In genomic region chr18:9215221-9215933, GRCh38 we compare ENCODE assay signal across 16 cellular contexts.
"Had no signal": no experiment of that assay in that cellular context is flagged by ENCODE, and none has a peak within 500 bp of the region (broad histone marks: within the 10 kb centered on the region; RNA-seq: fewer than 3 reads in every experiment).

No MANE protein-coding gene starts in this region.

- H3K27me3 ChIP-seq: ovary, sigmoid colon, spleen had no signal

- H3K4me3 ChIP-seq: ovary, sigmoid colon, spleen had no signal

- DNase-seq: activated CD4-positive, alpha-beta memory T cell treated with anti-CD3 and anti-CD28 coated beads for 36 hours; activated CD4-positive, alpha-beta T cell treated with anti-CD3 and anti-CD28 coated beads for 1 hour; activated CD8-positive, alpha-beta memory T cell treated with anti-CD3 and anti-CD28 coated beads, Interleukin-2, amount 10 ng/mL, durations not matched to agents 7 days and 5 days; anterior cingulate cortex; effector memory CD4-positive, alpha-beta T cell; hypothalamus; left ventricle myocardium superior; mesendoderm; ovary; sigmoid colon; spleen; stimulated activated CD4-positive, alpha-beta T cell treated with anti-CD3 and anti-CD28 coated beads, Interleukin-1b, Interleukin-23, amount 100 ng/mL, for 48 hours; SW 1271 had no signal

- H3K9me3 Mint-ChIP-seq: activated CD4-positive, alpha-beta memory T cell treated with anti-CD3 and anti-CD28 coated beads for 36 hours; dendritic cell treated with granulocyte-macrophage colony-stimulating factor and Interleukin-4, amounts not matched to agents 40 ng/mL and 50 ng/mL, for 4 days; T-helper 2 cell treated with Interferon-gamma antibody and Interleukin-4, amounts not matched to agents 5 μg/mL and 100 μg/mL, for 36 hours had no signal

- H3K9me3 ChIP-seq: ovary, sigmoid colon, spleen had no signal

- H3K27ac ChIP-seq: epithelial cell of prostate, ovary, sigmoid colon, spleen had no signal

- H3K36me3 ChIP-seq: ovary had no signal

- H3K27me3 Mint-ChIP-seq: activated CD4-positive, alpha-beta memory T cell treated with anti-CD3 and anti-CD28 coated beads for 36 hours; activated CD8-positive, alpha-beta memory T cell treated with anti-CD3 and anti-CD28 coated beads, Interleukin-2, amount 10 ng/mL, durations not matched to agents 7 days and 5 days; dendritic cell treated with granulocyte-macrophage colony-stimulating factor and Interleukin-4, amounts not matched to agents 40 ng/mL and 50 ng/mL, for 4 days had no signal

- H3K27ac Mint-ChIP-seq: activated CD8-positive, alpha-beta memory T cell treated with anti-CD3 and anti-CD28 coated beads, Interleukin-2, amount 10 ng/mL, durations not matched to agents 7 days and 5 days; dendritic cell treated with granulocyte-macrophage colony-stimulating factor and Interleukin-4, amounts not matched to agents 40 ng/mL and 50 ng/mL, for 4 days; T-helper 2 cell treated with Interferon-gamma antibody and Interleukin-4, amounts not matched to agents 5 μg/mL and 100 μg/mL, for 36 hours had no signal

- H3K4me3 Mint-ChIP-seq: activated CD4-positive, alpha-beta memory T cell treated with anti-CD3 and anti-CD28 coated beads for 36 hours; activated CD8-positive, alpha-beta memory T cell treated with anti-CD3 and anti-CD28 coated beads, Interleukin-2, amount 10 ng/mL, durations not matched to agents 7 days and 5 days; dendritic cell treated with granulocyte-macrophage colony-stimulating factor and Interleukin-4, amounts not matched to agents 40 ng/mL and 50 ng/mL, for 4 days; T-helper 2 cell treated with Interferon-gamma antibody and Interleukin-4, amounts not matched to agents 5 μg/mL and 100 μg/mL, for 36 hours had no signal
